In genomic region chr16:55892821-55893220, GRCh38 we compare ENCODE assay signal across 8 cellular contexts. TPM values are rescaled to one million over a fixed set of nuclear protein-coding genes. Genes with fewer than 3 reads are reported as not detected.
"Had no signal": no experiment of that assay in that cellular context is flagged by ENCODE, and none has a peak within 500 bp of the region (broad histone marks: within the 10 kb centered on the region; RNA-seq: fewer than 3 reads in every experiment).

No MANE protein-coding gene starts in this region.

- FAIRE-seq: GM12878, GM12891, GM12892, GM18507, GM19239 had no signal

- H3K4me3 ChIP-seq: GM12878 had no signal

- DNase-seq: GDM1, GF-D8 had no signal

- ATAC-seq: GM12878 had no signal

RNA-seq across cellular contexts. Expression of gene CES5A, which starts 17.6 kb away (rescaled TPM):
- total RNA-seq: G401, GM12878 had no signal

RNA-seq across cellular contexts. Expression of gene CES1, which starts 59.9 kb away (rescaled TPM):
- total RNA-seq: G401 had no signal
